1 cellular context compared by ENCODE assay signal in the genomic region with DNA sequence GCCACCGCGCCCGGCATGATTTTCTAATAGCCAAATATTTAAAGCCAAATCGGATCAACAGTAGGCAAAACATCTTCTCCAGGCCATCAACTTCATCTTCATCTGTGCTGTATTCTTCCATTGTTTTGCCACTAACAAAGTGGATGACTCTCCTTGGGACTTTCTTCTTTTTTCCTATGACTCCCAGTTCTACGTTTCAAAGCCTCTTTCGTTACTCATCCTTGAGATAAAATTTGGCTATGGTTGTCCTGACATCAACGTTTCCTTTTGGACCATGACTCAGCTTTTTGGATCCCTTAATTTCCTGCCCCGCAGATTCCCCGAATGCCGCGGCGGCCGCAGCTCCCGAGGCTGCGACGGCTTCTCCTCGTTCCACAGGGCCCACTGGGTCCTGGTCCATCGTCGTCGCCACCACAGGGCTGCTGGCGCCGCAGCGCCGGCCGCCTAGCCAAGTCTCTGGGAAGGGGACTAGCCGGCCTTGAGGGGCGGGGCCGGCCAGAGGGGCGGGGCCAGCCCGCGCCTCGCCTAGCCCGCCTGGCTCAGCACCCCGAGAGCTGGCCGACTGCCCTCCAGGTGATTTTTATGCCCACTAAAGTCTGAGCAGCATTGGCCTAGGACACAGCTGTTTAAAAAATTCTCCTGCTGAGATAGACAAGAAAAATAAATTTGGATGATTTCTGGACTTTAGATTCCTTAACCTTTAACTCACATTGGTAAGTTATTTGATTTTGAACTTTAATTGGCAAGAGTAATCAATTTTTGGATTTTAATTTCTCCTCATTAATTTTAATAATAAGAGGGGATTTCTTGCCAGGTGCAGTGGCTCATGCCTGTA.
TF ChIP-seq lines count a peak whose summit lies in the region.

No MANE protein-coding gene starts in this region.

TF ChIP-seq in K562, 482 proteins besides CTCF, POLR2A, EP300 and RAD21 (continued from another document and continues in another):
- TF ChIP-seq, protein P1, sequence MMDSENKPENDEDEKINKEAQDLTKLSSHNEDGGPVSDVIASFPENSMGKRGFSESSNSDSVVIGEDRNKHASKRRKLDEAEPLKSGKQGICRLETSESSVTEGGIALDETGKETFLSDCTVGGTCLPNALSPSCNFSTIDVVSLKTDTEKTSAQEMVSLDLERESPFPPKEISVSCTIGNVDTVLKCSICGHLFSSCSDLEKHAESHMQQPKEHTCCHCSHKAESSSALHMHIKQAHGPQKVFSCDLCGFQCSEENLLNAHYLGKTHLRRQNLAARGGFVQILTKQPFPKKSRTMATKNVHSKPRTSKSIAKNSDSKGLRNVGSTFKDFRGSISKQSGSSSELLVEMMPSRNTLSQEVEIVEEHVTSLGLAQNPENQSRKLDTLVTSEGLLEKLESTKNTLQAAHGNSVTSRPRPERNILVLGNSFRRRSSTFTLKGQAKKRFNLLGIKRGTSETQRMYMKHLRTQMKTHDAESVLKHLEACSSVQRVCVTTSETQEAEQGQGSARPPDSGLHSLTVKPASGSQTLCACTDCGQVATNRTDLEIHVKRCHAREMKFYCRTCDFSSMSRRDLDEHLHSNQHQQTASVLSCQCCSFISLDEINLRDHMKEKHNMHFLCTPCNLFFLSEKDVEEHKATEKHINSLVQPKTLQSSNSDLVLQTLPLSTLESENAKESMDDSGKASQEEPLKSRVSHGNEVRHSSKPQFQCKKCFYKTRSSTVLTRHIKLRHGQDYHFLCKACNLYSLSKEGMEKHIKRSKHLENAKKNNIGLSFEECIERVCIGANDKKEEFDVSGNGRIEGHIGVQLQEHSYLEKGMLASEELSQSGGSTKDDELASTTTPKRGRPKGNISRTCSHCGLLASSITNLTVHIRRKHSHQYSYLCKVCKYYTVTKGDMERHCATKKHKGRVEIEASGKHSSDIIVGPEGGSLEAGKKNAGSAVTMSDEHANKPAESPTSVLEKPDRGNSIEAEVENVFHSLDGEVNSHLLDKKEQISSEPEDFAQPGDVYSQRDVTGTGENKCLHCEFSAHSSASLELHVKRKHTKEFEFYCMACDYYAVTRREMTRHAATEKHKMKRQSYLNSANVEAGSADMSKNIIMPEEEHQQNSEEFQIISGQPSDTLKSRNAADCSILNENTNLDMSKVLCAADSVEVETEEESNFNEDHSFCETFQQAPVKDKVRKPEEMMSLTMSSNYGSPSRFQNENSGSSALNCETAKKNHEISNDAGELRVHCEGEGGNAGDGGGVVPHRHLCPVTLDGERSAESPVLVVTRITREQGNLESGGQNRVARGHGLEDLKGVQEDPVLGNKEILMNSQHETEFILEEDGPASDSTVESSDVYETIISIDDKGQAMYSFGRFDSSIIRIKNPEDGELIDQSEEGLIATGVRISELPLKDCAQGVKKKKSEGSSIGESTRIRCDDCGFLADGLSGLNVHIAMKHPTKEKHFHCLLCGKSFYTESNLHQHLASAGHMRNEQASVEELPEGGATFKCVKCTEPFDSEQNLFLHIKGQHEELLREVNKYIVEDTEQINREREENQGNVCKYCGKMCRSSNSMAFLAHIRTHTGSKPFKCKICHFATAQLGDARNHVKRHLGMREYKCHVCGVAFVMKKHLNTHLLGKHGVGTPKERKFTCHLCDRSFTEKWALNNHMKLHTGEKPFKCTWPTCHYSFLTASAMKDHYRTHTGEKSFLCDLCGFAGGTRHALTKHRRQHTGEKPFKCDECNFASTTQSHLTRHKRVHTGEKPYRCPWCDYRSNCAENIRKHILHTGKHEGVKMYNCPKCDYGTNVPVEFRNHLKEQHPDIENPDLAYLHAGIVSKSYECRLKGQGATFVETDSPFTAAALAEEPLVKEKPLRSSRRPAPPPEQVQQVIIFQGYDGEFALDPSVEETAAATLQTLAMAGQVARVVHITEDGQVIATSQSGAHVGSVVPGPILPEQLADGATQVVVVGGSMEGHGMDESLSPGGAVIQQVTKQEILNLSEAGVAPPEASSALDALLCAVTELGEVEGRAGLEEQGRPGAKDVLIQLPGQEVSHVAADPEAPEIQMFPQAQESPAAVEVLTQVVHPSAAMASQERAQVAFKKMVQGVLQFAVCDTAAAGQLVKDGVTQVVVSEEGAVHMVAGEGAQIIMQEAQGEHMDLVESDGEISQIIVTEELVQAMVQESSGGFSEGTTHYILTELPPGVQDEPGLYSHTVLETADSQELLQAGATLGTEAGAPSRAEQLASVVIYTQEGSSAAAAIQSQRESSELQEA (IDR thresholded peaks at IDR 0.05; ENCODE audit: low read depth), result no peak
- TF ChIP-seq ERF (CRISPR knock-in tag; IDR thresholded peaks at IDR 0.05) (peak; percentile 89; the same call in 1 of the 2 replicates), PML (IDR thresholded peaks at IDR 0.05; ENCODE audit: low read length) (peak; percentile 43; the same call in 1 of the 2 replicates), CBFA2T3 (IDR thresholded peaks at IDR 0.05) (peak; percentile 34; the same call in 1 of the 2 replicates), SNRNP70 (optimal IDR thresholded peaks at IDR 0.05; ENCODE audit: low read depth, low read length) (no peak), RBBP5 (IDR thresholded peaks at IDR 0.05; ENCODE audit: borderline replicate concordance, insufficient read depth, low read length, poor library complexity, severe bottlenecking) (peak; percentile 27), MYNN (IDR thresholded peaks at IDR 0.05) (no peak), MYNN (CRISPR knock-in tag; IDR thresholded peaks at IDR 0.05) (no peak), SLC30A9 (CRISPR knock-in tag; IDR thresholded peaks at IDR 0.05) (no peak), SMARCB1 (IDR thresholded peaks at IDR 0.05; ENCODE audit: insufficient read length, low read depth) (no peak), NRF1 (conservative IDR thresholded peaks at IDR 0.05 in 1 of 2, IDR thresholded peaks at IDR 0.05 in 1 of 2) (peak; percentile 65 to 70), CHD2 (IDR thresholded peaks at IDR 0.05; ENCODE audit: low read depth, low read length) (no peak), IRF2 (CRISPR knock-in tag; IDR thresholded peaks at IDR 0.05) (no peak), PPARD (CRISPR knock-in tag; IDR thresholded peaks at IDR 0.05) (no peak), PHB2 (IDR thresholded peaks at IDR 0.05; ENCODE audit: low read depth) (no peak), HDGF (IDR thresholded peaks at IDR 0.05) (no peak), XRCC4 (IDR thresholded peaks at IDR 0.05; ENCODE audit: extremely low read depth, insufficient read depth, insufficient read length) (no peak), POLR2B (IDR thresholded peaks at IDR 0.05; ENCODE audit: low read depth, partially characterized antibody) (peak; percentile 65), NR1H2 (CRISPR knock-in tag; IDR thresholded peaks at IDR 0.05) (no peak), GATAD2A (IDR thresholded peaks at IDR 0.05) (no peak), ZNF24 (IDR thresholded peaks at IDR 0.05) (peak; percentile 11; the same call in 1 of the 2 replicates), CBX8 (IDR thresholded peaks at IDR 0.05; ENCODE audit: borderline replicate concordance, extremely low read depth, low read depth, low read length, poor library complexity, severe bottlenecking) (no peak), HDAC6 (IDR thresholded peaks at IDR 0.05; ENCODE audit: low read depth, low read length) (no peak), NR4A1 (CRISPR knock-in tag; IDR thresholded peaks at IDR 0.05) (no peak), NR4A1 (tag; IDR thresholded peaks at IDR 0.05) (peak; percentile 68; the same call in 1 of the 2 replicates), ZNF696 (CRISPR knock-in tag; conservative IDR thresholded peaks at IDR 0.05) (no peak), ZNF174 (CRISPR knock-in tag; IDR thresholded peaks at IDR 0.05) (no peak), SPI1 (IDR thresholded peaks at IDR 0.05; ENCODE audit: borderline replicate concordance, low read depth, low read length) (no peak)
- TF ChIP-seq, protein P2, sequence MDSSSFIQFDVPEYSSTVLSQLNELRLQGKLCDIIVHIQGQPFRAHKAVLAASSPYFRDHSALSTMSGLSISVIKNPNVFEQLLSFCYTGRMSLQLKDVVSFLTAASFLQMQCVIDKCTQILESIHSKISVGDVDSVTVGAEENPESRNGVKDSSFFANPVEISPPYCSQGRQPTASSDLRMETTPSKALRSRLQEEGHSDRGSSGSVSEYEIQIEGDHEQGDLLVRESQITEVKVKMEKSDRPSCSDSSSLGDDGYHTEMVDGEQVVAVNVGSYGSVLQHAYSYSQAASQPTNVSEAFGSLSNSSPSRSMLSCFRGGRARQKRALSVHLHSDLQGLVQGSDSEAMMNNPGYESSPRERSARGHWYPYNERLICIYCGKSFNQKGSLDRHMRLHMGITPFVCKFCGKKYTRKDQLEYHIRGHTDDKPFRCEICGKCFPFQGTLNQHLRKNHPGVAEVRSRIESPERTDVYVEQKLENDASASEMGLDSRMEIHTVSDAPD (CRISPR knock-in tag; IDR thresholded peaks at IDR 0.05), result no peak
- TF ChIP-seq, protein P3, sequence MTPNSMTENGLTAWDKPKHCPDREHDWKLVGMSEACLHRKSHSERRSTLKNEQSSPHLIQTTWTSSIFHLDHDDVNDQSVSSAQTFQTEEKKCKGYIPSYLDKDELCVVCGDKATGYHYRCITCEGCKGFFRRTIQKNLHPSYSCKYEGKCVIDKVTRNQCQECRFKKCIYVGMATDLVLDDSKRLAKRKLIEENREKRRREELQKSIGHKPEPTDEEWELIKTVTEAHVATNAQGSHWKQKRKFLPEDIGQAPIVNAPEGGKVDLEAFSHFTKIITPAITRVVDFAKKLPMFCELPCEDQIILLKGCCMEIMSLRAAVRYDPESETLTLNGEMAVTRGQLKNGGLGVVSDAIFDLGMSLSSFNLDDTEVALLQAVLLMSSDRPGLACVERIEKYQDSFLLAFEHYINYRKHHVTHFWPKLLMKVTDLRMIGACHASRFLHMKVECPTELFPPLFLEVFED (CRISPR knock-in tag; conservative IDR thresholded peaks at IDR 0.05), result no peak
- TF ChIP-seq, protein P4, sequence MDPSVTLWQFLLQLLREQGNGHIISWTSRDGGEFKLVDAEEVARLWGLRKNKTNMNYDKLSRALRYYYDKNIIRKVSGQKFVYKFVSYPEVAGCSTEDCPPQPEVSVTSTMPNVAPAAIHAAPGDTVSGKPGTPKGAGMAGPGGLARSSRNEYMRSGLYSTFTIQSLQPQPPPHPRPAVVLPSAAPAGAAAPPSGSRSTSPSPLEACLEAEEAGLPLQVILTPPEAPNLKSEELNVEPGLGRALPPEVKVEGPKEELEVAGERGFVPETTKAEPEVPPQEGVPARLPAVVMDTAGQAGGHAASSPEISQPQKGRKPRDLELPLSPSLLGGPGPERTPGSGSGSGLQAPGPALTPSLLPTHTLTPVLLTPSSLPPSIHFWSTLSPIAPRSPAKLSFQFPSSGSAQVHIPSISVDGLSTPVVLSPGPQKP (CRISPR knock-in tag; IDR thresholded peaks at IDR 0.05), result no peak
- TF ChIP-seq, protein P5, sequence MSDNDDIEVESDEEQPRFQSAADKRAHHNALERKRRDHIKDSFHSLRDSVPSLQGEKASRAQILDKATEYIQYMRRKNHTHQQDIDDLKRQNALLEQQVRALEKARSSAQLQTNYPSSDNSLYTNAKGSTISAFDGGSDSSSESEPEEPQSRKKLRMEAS (CRISPR knock-in tag; IDR thresholded peaks at IDR 0.05), result peak; percentile 82
